In genomic region chr3:101634591-101635196, GRCh38 we compare ENCODE assay signal across 21 cellular contexts.
"Had no signal": no experiment of that assay in that cellular context is flagged by ENCODE, and none has a peak within 500 bp of the region (broad histone marks: within the 10 kb centered on the region; RNA-seq: fewer than 3 reads in every experiment).

No MANE protein-coding gene starts in this region.

- ATAC-seq: activated CD8-positive, alpha-beta memory T cell treated with anti-CD3 and anti-CD28 coated beads, Interleukin-2, amount 10 ng/mL, durations not matched to agents 7 days and 5 days; heart left ventricle; left ventricle myocardium superior; stimulated activated naive CD8-positive, alpha-beta T cell treated with anti-CD3 and anti-CD28 coated beads, Interleukin-15, Interleukin-2, amounts not matched to agents 100 U/mL and 50 U/mL, for 24 hours; T-cell had no signal

- FAIRE-seq: astrocyte, islet of Langerhans had no signal

- H3K27me3 Mint-ChIP-seq: activated CD4-positive, alpha-beta memory T cell treated with anti-CD3 and anti-CD28 coated beads for 36 hours; activated CD8-positive, alpha-beta memory T cell treated with anti-CD3 and anti-CD28 coated beads, Interleukin-2, amount 10 ng/mL, durations not matched to agents 7 days and 5 days; activated naive CD8-positive, alpha-beta T cell; T-cell had no signal

- H3K27ac ChIP-seq: adrenal gland, colonic mucosa, heart left ventricle, upper lobe of left lung had no signal

- DNase-seq: activated CD4-positive, alpha-beta memory T cell treated with anti-CD3 and anti-CD28 coated beads for 36 hours; activated CD8-positive, alpha-beta memory T cell treated with anti-CD3 and anti-CD28 coated beads, Interleukin-2, amount 10 ng/mL, durations not matched to agents 7 days and 5 days; activated gamma-delta T cell treated with Interleukin-2 at 50 U/mL for 16 hours; central memory CD4-positive, alpha-beta T cell; colonic mucosa; heart left ventricle; left ventricle myocardium superior; mammary epithelial cell; occipital lobe; posterior cingulate gyrus; retina; stimulated activated CD4-positive, alpha-beta T cell treated with anti-CD3 and anti-CD28 coated beads, Interleukin-4, amount 100 ng/mL, for 24 hours; stimulated activated naive CD8-positive, alpha-beta T cell treated with anti-CD3 and anti-CD28 coated beads, Interleukin-15, Interleukin-2, amounts not matched to agents 100 U/mL and 50 U/mL, for 24 hours; T-cell; upper lobe of left lung had no signal

- H3K4me3 Mint-ChIP-seq: activated CD4-positive, alpha-beta memory T cell treated with anti-CD3 and anti-CD28 coated beads for 36 hours; activated CD8-positive, alpha-beta memory T cell treated with anti-CD3 and anti-CD28 coated beads, Interleukin-2, amount 10 ng/mL, durations not matched to agents 7 days and 5 days; activated naive CD8-positive, alpha-beta T cell; activated T-helper 1 cell treated with anti-CD3 and anti-CD28 coated beads, Interleukin-12 subunit alpha, Interleukin-12 subunit beta, Interleukin-2, Interleukin-4 antibody, amounts not matched to agents 30 ng/mL and 10 ng/mL and 1 ng/mL, durations not matched to agents 14 hours and 24 hours and 36 hours; nephron; T-cell had no signal

- H3K27ac Mint-ChIP-seq: activated CD4-positive, alpha-beta memory T cell treated with anti-CD3 and anti-CD28 coated beads for 36 hours; activated CD8-positive, alpha-beta memory T cell treated with anti-CD3 and anti-CD28 coated beads, Interleukin-2, amount 10 ng/mL, durations not matched to agents 7 days and 5 days; activated naive CD8-positive, alpha-beta T cell; activated T-helper 1 cell treated with anti-CD3 and anti-CD28 coated beads, Interleukin-12 subunit alpha, Interleukin-12 subunit beta, Interleukin-2, Interleukin-4 antibody, amounts not matched to agents 30 ng/mL and 10 ng/mL and 1 ng/mL, durations not matched to agents 14 hours and 24 hours and 36 hours; nephron; T-cell had no signal

- H3K4me3 ChIP-seq: adrenal gland, colonic mucosa, heart left ventricle, upper lobe of left lung had no signal

- H3K36me3 ChIP-seq: adrenal gland, colonic mucosa, heart left ventricle, upper lobe of left lung had no signal

- H3K4me1 ChIP-seq: adrenal gland, colonic mucosa, upper lobe of left lung had no signal

- H3K4me1 Mint-ChIP-seq: nephron had no signal

- H3K9me3 ChIP-seq: adrenal gland, colonic mucosa, heart left ventricle, upper lobe of left lung had no signal

- H3K27me3 ChIP-seq: adrenal gland, colonic mucosa, heart left ventricle, upper lobe of left lung had no signal

- H3K9me3 Mint-ChIP-seq: activated CD4-positive, alpha-beta memory T cell treated with anti-CD3 and anti-CD28 coated beads for 36 hours; activated T-helper 1 cell treated with anti-CD3 and anti-CD28 coated beads, Interleukin-12 subunit alpha, Interleukin-12 subunit beta, Interleukin-2, Interleukin-4 antibody, amounts not matched to agents 30 ng/mL and 10 ng/mL and 1 ng/mL, durations not matched to agents 14 hours and 24 hours and 36 hours; nephron; T-cell had no signal

- H3K36me3 Mint-ChIP-seq: activated CD4-positive, alpha-beta memory T cell treated with anti-CD3 and anti-CD28 coated beads for 36 hours; activated CD8-positive, alpha-beta memory T cell treated with anti-CD3 and anti-CD28 coated beads, Interleukin-2, amount 10 ng/mL, durations not matched to agents 7 days and 5 days; activated naive CD8-positive, alpha-beta T cell; T-cell had no signal
